14 cellular contexts compared by ENCODE assay signal in the genomic region with DNA sequence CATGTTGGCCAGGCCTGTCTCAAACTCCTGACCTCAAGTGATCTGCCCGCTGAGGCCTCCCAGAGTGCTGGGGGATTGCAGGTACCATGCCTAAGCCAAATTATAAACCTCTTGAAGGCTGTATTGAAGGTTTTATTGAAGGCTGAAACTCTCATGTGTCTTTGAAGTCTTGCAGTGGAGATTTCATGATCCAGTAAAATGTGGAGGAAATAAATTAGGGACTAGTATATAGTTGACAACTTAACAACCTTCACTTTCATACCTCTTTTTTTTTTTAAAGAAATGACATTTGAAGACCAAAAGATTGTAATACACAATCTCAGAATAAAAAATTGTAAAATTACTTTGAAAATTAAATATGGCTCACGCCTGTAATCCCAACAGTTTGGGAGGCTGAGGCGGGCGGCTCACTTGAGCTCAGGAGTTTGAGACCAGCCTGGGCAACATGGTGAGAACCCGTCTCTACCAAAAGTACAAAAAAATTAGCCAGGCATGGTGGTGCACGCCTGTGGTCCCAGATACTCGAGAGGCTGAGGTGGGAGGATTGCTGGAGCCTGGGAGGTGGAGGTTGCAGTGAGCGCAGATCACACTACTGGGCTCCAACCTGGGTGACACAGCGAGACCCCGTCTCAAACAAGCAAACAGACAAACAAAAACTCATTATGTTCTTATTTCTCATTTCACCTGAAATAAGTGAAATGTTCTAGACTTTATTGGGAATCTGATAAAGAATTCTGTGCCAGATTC.
"Had no signal": no experiment of that assay in that cellular context is flagged by ENCODE, and none has a peak within 500 bp of the region (broad histone marks: within the 10 kb centered on the region; RNA-seq: fewer than 3 reads in every experiment).

No MANE protein-coding gene starts in this region.

- DNase-seq: activated CD4-positive, alpha-beta T cell treated with anti-CD3 and anti-CD28 coated beads, Interleukin-2, amount 10 ng/mL, durations not matched to agents 24 days and 14 days; activated CD4-positive, CD25-positive, alpha-beta regulatory T cell; activated naive CD4-positive, alpha-beta T cell treated with anti-CD3 and anti-CD28 coated beads, Interleukin-2, amount 10 ng/mL, durations not matched to agents 7 days and 5 days; mesendoderm; sigmoid colon; SK-N-SH; spleen; stimulated activated CD4-positive, alpha-beta T cell treated with anti-CD3 and anti-CD28 coated beads, Interleukin-4, amount 100 ng/mL, for 4 hours; stimulated activated naive CD4-positive, alpha-beta T cell treated with Interleukin-2 at 50 U/mL for 16 hours; T-helper 9 cell; thyroid gland had no signal

- H3K9me3 Mint-ChIP-seq: activated CD4-positive, alpha-beta T cell treated with anti-CD3 and anti-CD28 coated beads, Interleukin-2, amount 10 ng/mL, durations not matched to agents 24 days and 14 days; activated naive CD4-positive, alpha-beta T cell treated with anti-CD3 and anti-CD28 coated beads, Interleukin-2, amount 10 ng/mL, durations not matched to agents 7 days and 5 days; natural killer cell treated with Interleukin-12 subunit alpha and Interleukin-12 subunit beta and Interleukin-15 and Interleukin-18, amount 100 ng/mL, for 72 hours had no signal

- H3K27ac ChIP-seq: hepatocyte, parathyroid adenoma, sigmoid colon, thyroid gland had no signal

- H3K27me3 Mint-ChIP-seq: activated CD4-positive, alpha-beta T cell treated with anti-CD3 and anti-CD28 coated beads, Interleukin-2, amount 10 ng/mL, durations not matched to agents 24 days and 14 days; activated naive CD4-positive, alpha-beta T cell treated with anti-CD3 and anti-CD28 coated beads, Interleukin-2, amount 10 ng/mL, durations not matched to agents 7 days and 5 days; natural killer cell treated with Interleukin-12 subunit alpha and Interleukin-12 subunit beta and Interleukin-15 and Interleukin-18, amount 100 ng/mL, for 72 hours had no signal

- H3K27ac Mint-ChIP-seq: activated CD4-positive, alpha-beta T cell treated with anti-CD3 and anti-CD28 coated beads, Interleukin-2, amount 10 ng/mL, durations not matched to agents 24 days and 14 days had no signal

- H3K4me3 Mint-ChIP-seq: activated CD4-positive, alpha-beta T cell treated with anti-CD3 and anti-CD28 coated beads, Interleukin-2, amount 10 ng/mL, durations not matched to agents 24 days and 14 days; activated naive CD4-positive, alpha-beta T cell treated with anti-CD3 and anti-CD28 coated beads, Interleukin-2, amount 10 ng/mL, durations not matched to agents 7 days and 5 days; natural killer cell treated with Interleukin-12 subunit alpha and Interleukin-12 subunit beta and Interleukin-15 and Interleukin-18, amount 100 ng/mL, for 72 hours had no signal

- H3K9ac ChIP-seq: parathyroid adenoma, SK-N-SH had no signal

- H2AFZ ChIP-seq: hepatocyte, parathyroid adenoma had no signal

- H3K4me2 ChIP-seq: hepatocyte, SK-N-SH had no signal

- ATAC-seq: natural killer cell treated with Interleukin-12 subunit alpha and Interleukin-12 subunit beta and Interleukin-15 and Interleukin-18, amount 100 ng/mL, for 72 hours had no signal

- H3K27me3 ChIP-seq: hepatocyte, sigmoid colon, spleen, thyroid gland had no signal

- H3K4me3 ChIP-seq: hepatocyte, sigmoid colon, spleen, thyroid gland had no signal

- H3K36me3 ChIP-seq: sigmoid colon, thyroid gland had no signal

- H3K9me3 ChIP-seq: sigmoid colon, SK-N-SH, spleen, thyroid gland had no signal
